22 cellular contexts compared by ENCODE assay signal in the genomic region with DNA sequence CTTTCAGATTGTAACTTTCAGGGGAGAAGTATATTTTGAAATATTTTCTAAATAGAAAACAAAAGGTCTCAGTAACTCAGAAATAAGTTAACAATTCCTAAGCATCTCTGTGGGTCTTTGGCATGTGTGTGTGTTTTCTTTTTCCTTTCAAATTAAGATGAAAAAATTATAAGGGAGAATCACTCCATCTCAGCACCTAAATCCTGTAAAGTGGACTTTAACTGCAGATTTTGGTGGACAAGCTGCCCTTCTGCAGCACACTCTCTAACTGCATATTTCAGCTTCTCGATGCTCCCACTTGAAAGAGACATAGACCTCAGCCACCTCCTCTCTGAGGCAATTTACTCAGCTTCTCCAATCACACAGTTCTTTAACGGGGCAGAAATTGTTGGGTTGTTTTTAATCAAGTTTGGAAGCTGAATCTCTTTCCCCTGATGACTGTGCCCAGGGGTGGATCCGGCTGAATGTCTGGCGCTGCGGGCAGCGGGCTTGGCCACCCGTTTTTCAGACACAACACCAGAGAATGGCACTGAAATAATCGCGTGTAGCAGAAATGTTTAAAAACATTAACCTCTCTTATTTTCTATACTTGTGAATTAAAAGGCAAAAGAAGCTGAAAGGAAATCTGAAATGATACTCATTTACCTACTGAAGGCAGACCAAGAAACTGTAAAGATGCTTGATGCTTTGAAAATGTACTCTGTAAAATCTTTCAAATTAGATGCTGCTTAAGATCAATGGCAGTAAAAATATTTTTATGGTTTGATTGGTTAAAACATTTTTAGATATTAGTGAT. TPM values are rescaled to one million over a fixed set of nuclear protein-coding genes. Genes with fewer than 3 reads are reported as not detected.
DNase-seq lines count a peak whose midpoint lies in the region; ATAC-seq and TF ChIP-seq lines count a peak whose summit lies in the region.
"Had no signal": no experiment of that assay in that cellular context is flagged by ENCODE, and none has a peak within 500 bp of the region (broad histone marks: within the 10 kb centered on the region; RNA-seq: fewer than 3 reads in every experiment).

No MANE protein-coding gene starts in this region.

- H3K4me3 ChIP-seq in choroid plexus epithelial cell (ENCODE audit: low read depth, low read length): peak overlapping the region; percentile 15
- H3K4me3 ChIP-seq: lower lobe of right lung, sigmoid colon, uterus had no signal

- no peaks in the 10 kb centered on the region for H3K9me3 Mint-ChIP-seq in osteocyte (ENCODE audit: unreplicated experiment)

- H3K27ac Mint-ChIP-seq in osteocyte (ENCODE audit: unreplicated experiment): peak overlapping the region; percentile 96

- DNase-seq in NCI-H2107 treated with DMSO at 0.1 percent for 48 hours (lab: John Stamatoyannopoulos, UW; ENCODE audit: unreplicated experiment) (peak; percentile 66), NCI-H2107 (lab: John Stamatoyannopoulos, UW) (no peak), NCI-H146 (lab: John Stamatoyannopoulos, UW) (peak; percentile 49), choroid plexus epithelial cell (ENCODE audit: low read depth) (peak; percentile 59), osteocyte (ENCODE audit: extremely low spot score, unreplicated experiment) (no peak), SIG-M5 (lab: John Stamatoyannopoulos, UW) (no peak)
- DNase-seq: activated CD4-positive, alpha-beta T cell treated with anti-CD3 and anti-CD28 coated beads, Interleukin-2, amount 50 U/mL, for 4 hours; activated effector memory CD4-positive, alpha-beta T cell treated with anti-CD3 and anti-CD28 coated beads, Interleukin-2, amount 50 U/mL, for 16 hours; Calu3; foreskin melanocyte; islet precursor cell; lower lobe of right lung; NCI-H2029; NCI-H510A treated with DMSO at 0.1 percent for 48 hours; sigmoid colon; T-helper 17 cell; uterus had no signal

- H3K27me3 Mint-ChIP-seq in osteocyte (ENCODE audit: unreplicated experiment): peaks cover 6% of the 10 kb centered on the region

- H3K4me3 Mint-ChIP-seq in osteocyte (ENCODE audit: unreplicated experiment): peak overlapping the region; percentile 47
- H3K4me3 Mint-ChIP-seq: T-helper 17 cell had no signal

- TF ChIP-seq CTCF in choroid plexus epithelial cell (conservative IDR thresholded peaks at IDR 0.05; ENCODE audit: low read depth, low read length) (no peak), osteocyte (IDR thresholded peaks at IDR 0.05) (no peak)

- ATAC-seq in HG03039 (IDR thresholded peaks at IDR 0.05; ENCODE audit: unreplicated experiment) (no peak), HG02938 (IDR thresholded peaks at IDR 0.05; ENCODE audit: unreplicated experiment) (no peak)
- ATAC-seq: lower lobe of right lung, Right ventricle myocardium inferior, T-helper 17 cell had no signal

- H3K4me1 Mint-ChIP-seq in osteocyte (ENCODE audit: unreplicated experiment): peaks cover 64% of the 10 kb centered on the region

- no peaks in the 10 kb centered on the region for H3K36me3 Mint-ChIP-seq in osteocyte (ENCODE audit: unreplicated experiment)

RNA-seq across cellular contexts. Expression of gene ZIC2, which starts 12.3 kb away (rescaled TPM):
- total RNA-seq in osteocyte: 177 and 196 TPM in 2 replicates
- total RNA-seq: epithelial cell of proximal tubule, lower lobe of right lung, omental fat pad, Right ventricle myocardium inferior, sigmoid colon, T-helper 17 cell, uterus had no signal

RNA-seq across cellular contexts. Expression of gene ZIC5, which starts 22.3 kb away (rescaled TPM):
- total RNA-seq in osteocyte: 8.8 and 9.4 TPM in 2 replicates
- total RNA-seq: epithelial cell of proximal tubule, lower lobe of right lung, omental fat pad, Right ventricle myocardium inferior, sigmoid colon, T-helper 17 cell, uterus had no signal

Comparison
In these comparisons a context has a peak if more than half of its experiments do, and no peak if none do; other contexts are left out.
1. DNase-seq: peak in NCI-H2107 treated with DMSO at 0.1 percent for 48 hours (single experiment), NCI-H146 (single experiment) and choroid plexus epithelial cell (single experiment); none in NCI-H2107 (single experiment), osteocyte (single experiment) and SIG-M5 (single experiment).